ENCODE assay signal across 23 cellular contexts in genomic region chr5:129609710-129610109, GRCh38.
DNase-seq lines count a peak whose midpoint lies in the region; ATAC-seq and FAIRE-seq lines count a peak whose summit lies in the region.
"Had no signal": no experiment of that assay in that cellular context is flagged by ENCODE, and none has a peak within 500 bp of the region (broad histone marks: within the 10 kb centered on the region; RNA-seq: fewer than 3 reads in every experiment).

No MANE protein-coding gene starts in this region.

- peak; percentile 21 for FAIRE-seq in A204.1 (lab: Jason Lieb, UNC)
- FAIRE-seq: GM12892 had no signal

- DNase-seq in activated CD8-positive, alpha-beta memory T cell treated with anti-CD3 and anti-CD28 coated beads, Interleukin-2, amount 50 U/mL, for 48 hours = no peak
- DNase-seq in C1 segment of cervical spinal cord (lab: John Stamatoyannopoulos, UW) (no peak), EL (no peak), NCI-H1417 (lab: John Stamatoyannopoulos, UW) (no peak)
- DNase-seq: activated CD4-positive, alpha-beta T cell treated with anti-CD3 and anti-CD28 coated beads, Interleukin-2, amount 50 U/mL, for 1 hour; activated naive CD4-positive, alpha-beta T cell; activated T-cell treated with anti-CD3 and anti-CD28 coated beads, Interleukin-2, amount 50 U/mL, for 48 hours; CD8-positive, alpha-beta memory T cell; cerebellar nuclear complex; DMS 273 treated with DMSO at 0.1 percent for 48 hours; dorsolateral prefrontal cortex; gastrocnemius medialis; NCI-H1105; NCI-H2029; NCI-H526 treated with DMSO at 0.1 percent for 48 hours; Peyer's patch; SW 1271; T-helper 9 cell had no signal

- ATAC-seq in GM19043 (IDR thresholded peaks at IDR 0.05; ENCODE audit: low read depth, unreplicated experiment) = peak; percentile 70
- ATAC-seq in HG02763 (IDR thresholded peaks at IDR 0.05; ENCODE audit: unreplicated experiment) = peak; percentile 47
- ATAC-seq in HG03378 (IDR thresholded peaks at IDR 0.05; ENCODE audit: unreplicated experiment) = peak; percentile 98
- ATAC-seq: gastrocnemius medialis had no signal

Comparison
In these comparisons a context has a peak if more than half of its experiments do, and no peak if none do; other contexts are left out.
1. ATAC-seq: peak in every context shown above with its lines; median percentile 98 in HG03378; 70 in GM19043; 47 in HG02763.